19 cellular contexts compared by ENCODE assay signal in the genomic region with DNA sequence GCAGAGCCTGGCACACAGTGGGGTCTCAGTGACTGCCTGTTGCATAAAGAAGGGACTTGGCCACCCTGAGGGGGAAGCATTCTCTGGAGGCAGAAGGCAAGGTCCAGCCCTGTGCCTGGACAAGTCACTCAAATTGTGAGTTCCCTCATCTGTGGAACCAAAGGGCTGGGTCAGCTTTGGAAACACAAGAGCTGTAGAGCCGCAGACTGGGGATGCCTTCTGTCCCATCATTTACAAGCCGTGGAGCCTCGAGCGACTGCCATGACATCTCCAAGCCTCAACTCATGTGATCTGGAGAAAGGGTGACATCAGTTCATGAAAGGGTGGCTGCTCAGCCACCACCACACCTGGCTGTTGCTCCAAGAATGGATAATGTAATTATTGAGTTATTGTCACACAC. TPM values are rescaled to one million over a fixed set of nuclear protein-coding genes. Genes with fewer than 3 reads are reported as not detected.
A peak's percentile ranks its signal among the peaks of the same experiment; 100 is the strongest.
DNase-seq lines count a peak whose midpoint lies in the region; ATAC-seq and TF ChIP-seq lines count a peak whose summit lies in the region.
"Had no signal": no experiment of that assay in that cellular context is flagged by ENCODE, and none has a peak within 500 bp of the region (broad histone marks: within the 10 kb centered on the region; RNA-seq: fewer than 3 reads in every experiment).

No MANE protein-coding gene starts in this region.

- peak; percentile 46 for DNase-seq in activated CD4-positive, alpha-beta T cell treated with anti-CD3 and anti-CD28 coated beads, Interleukin-2, amount 10 ng/mL, durations not matched to agents 24 days and 14 days
- DNase-seq in activated CD4-positive, alpha-beta T cell treated with anti-CD3 and anti-CD28 coated beads for 1 hour, result no peak
- DNase-seq in PC-3 (peak; percentile 1), glomerular visceral epithelial cell (ENCODE audit: extremely low spot score) (peak; percentile 0), mesenchymal stem cell (no peak), esophagus muscularis mucosa (ENCODE audit: extremely low spot score) (no peak)
- DNase-seq: 8988T; CD8-positive, alpha-beta T cell; DMS79; KG1; NCI-H1417; NCI-H1930; NCI-H226; NCI-H524 had no signal

- H4K91ac ChIP-seq in mesenchymal stem cell (ENCODE audit: low read length), result no peak overlapping the region

- no peak for TF ChIP-seq CTCF in PC-3 (conservative IDR thresholded peaks at IDR 0.05; ENCODE audit: low read depth, low read length)
- no peak for TF ChIP-seq CTCF in neutrophil (IDR thresholded peaks at IDR 0.05)
- no peak for TF ChIP-seq CTCF in esophagus muscularis mucosa (IDR thresholded peaks at IDR 0.05)

- WGBS in mesenchymal stem cell, result 91% methylated on average over 4 of the region's 4 CpGs
- WGBS in esophagus muscularis mucosa, result 84% methylated on average over 3 of the region's 4 CpGs

- H2BK120ac ChIP-seq in mesenchymal stem cell (ENCODE audit: low read depth, low read length), result no peak overlapping the region

- no peaks in the 10 kb centered on the region for H3K79me2 ChIP-seq in PC-3 (ENCODE audit: low read length)

- no peaks in the 10 kb centered on the region for H3K9me3 ChIP-seq in PC-3 (ENCODE audit: low read length)
- no peaks in the 10 kb centered on the region for H3K9me3 ChIP-seq in neutrophil
- H3K9me3 ChIP-seq in mesenchymal stem cell (ENCODE audit: control insufficient read depth, low read length), result no peaks in the 10 kb centered on the region
- H3K9me3 ChIP-seq in esophagus muscularis mucosa, result no peaks in the 10 kb centered on the region
- H3K9me3 ChIP-seq: BLaER1, SJCRH30 had no signal

- ATAC-seq in PC-3 (no peak), HG03457 (IDR thresholded peaks at IDR 0.05; ENCODE audit: unreplicated experiment) (no peak)
- ATAC-seq: CD8-positive, alpha-beta T cell had no signal

- H3K9me3 Mint-ChIP-seq in activated CD4-positive, alpha-beta T cell treated with anti-CD3 and anti-CD28 coated beads, Interleukin-2, amount 10 ng/mL, durations not matched to agents 24 days and 14 days, result no peaks in the 10 kb centered on the region
- H3K9me3 Mint-ChIP-seq: CD8-positive, alpha-beta T cell had no signal

- H3K4me1 ChIP-seq in PC-3 (ENCODE audit: insufficient read depth, low read length) (peaks cover 9% of the 10 kb centered on the region; the same call in 1 of the 2 replicates), neutrophil (ENCODE audit: control insufficient read depth in 1 of 2, insufficient read depth in 1 of 2, low read depth in 1 of 2, low read length in 1 of 2) (peaks cover 31 to 40% of the 10 kb centered on the region in 2 experiments), mesenchymal stem cell (ENCODE audit: control insufficient read depth, insufficient read depth, low read depth, low read length) (no peaks in the 10 kb centered on the region), esophagus muscularis mucosa (no peaks in the 10 kb centered on the region)
- H3K4me1 ChIP-seq: BLaER1, SJCRH30 had no signal

- H3K27me3 ChIP-seq in PC-3 (ENCODE audit: low read length), result no peaks in the 10 kb centered on the region
- no peaks in the 10 kb centered on the region for H3K27me3 ChIP-seq in neutrophil
- peaks cover 0 to 3% of the 10 kb centered on the region in 2 experiments for H3K27me3 ChIP-seq in mesenchymal stem cell (ENCODE audit: control insufficient read depth in 1 of 2, insufficient read depth in 1 of 2, low read length in 2 of 2)
- no peaks in the 10 kb centered on the region for H3K27me3 ChIP-seq in esophagus muscularis mucosa
- H3K27me3 ChIP-seq: BLaER1, SJCRH30 had no signal

- peaks cover 13% of the 10 kb centered on the region for H3K4me1 Mint-ChIP-seq in activated CD4-positive, alpha-beta T cell treated with anti-CD3 and anti-CD28 coated beads, Interleukin-2, amount 10 ng/mL, durations not matched to agents 24 days and 14 days

- no peak overlapping the region for H2BK5ac ChIP-seq in mesenchymal stem cell (ENCODE audit: low read depth, low read length, poor library complexity, severe bottlenecking)

- H3K18ac ChIP-seq in mesenchymal stem cell (ENCODE audit: low read depth in 1 of 2, low read length in 2 of 2), result no peak overlapping the region

- H3K36me3 ChIP-seq in PC-3 (ENCODE audit: low read depth, low read length) (no peaks in the 10 kb centered on the region), neutrophil (peaks cover 37% of the 10 kb centered on the region), mesenchymal stem cell (ENCODE audit: control insufficient read depth in 1 of 2, insufficient read depth in 2 of 2, low read depth in 1 of 2, low read length in 2 of 2) (no peaks in the 10 kb centered on the region), esophagus muscularis mucosa (no peaks in the 10 kb centered on the region)
- H3K36me3 ChIP-seq: BLaER1, SJCRH30 had no signal

- H3K4me3 Mint-ChIP-seq in activated CD4-positive, alpha-beta T cell treated with anti-CD3 and anti-CD28 coated beads, Interleukin-2, amount 10 ng/mL, durations not matched to agents 24 days and 14 days, result no peak overlapping the region
- H3K4me3 Mint-ChIP-seq: CD8-positive, alpha-beta T cell had no signal

- H3K23ac ChIP-seq in mesenchymal stem cell (ENCODE audit: low read length in 2 of 2), result no peak overlapping the region

- H3K27ac Mint-ChIP-seq in activated CD4-positive, alpha-beta T cell treated with anti-CD3 and anti-CD28 coated beads, Interleukin-2, amount 10 ng/mL, durations not matched to agents 24 days and 14 days, result no peak overlapping the region
- H3K27ac Mint-ChIP-seq: CD8-positive, alpha-beta T cell had no signal

- CTCF ChIA-PET in PC-3 (lab: Charles Lee), result no interaction called here

- no peak overlapping the region for H2AK5ac ChIP-seq in mesenchymal stem cell (ENCODE audit: low read length, severe bottlenecking)

- no peaks in the 10 kb centered on the region for H3F3A ChIP-seq in PC-3 (ENCODE audit: low read length, unreplicated experiment)

- H2AFZ ChIP-seq in PC-3 (ENCODE audit: low read length) (no peak overlapping the region), mesenchymal stem cell (ENCODE audit: low read depth, low read length) (no peak overlapping the region)

- no peak overlapping the region for H2BK12ac ChIP-seq in mesenchymal stem cell (ENCODE audit: low read length in 2 of 2)

- no peak for TF ChIP-seq EP300 in esophagus muscularis mucosa (IDR thresholded peaks at IDR 0.05)

- H3K9me2 ChIP-seq in PC-3 (replicated peaks; ENCODE audit: low read length), result no peaks in the 10 kb centered on the region

- H3K79me1 ChIP-seq in mesenchymal stem cell (replicated peaks; ENCODE audit: low read length, poor library complexity, severe bottlenecking), result no peaks in the 10 kb centered on the region

- no peak overlapping the region for H3K4me3 ChIP-seq in PC-3 (ENCODE audit: low read length)
- H3K4me3 ChIP-seq in neutrophil (ENCODE audit: low read depth in 1 of 2, low read length in 1 of 2), result no peak overlapping the region
- H3K4me3 ChIP-seq in mesenchymal stem cell (ENCODE audit: insufficient read depth in 1 of 2, low read depth in 1 of 2, low read length in 2 of 2), result no peak overlapping the region
- H3K4me3 ChIP-seq in esophagus muscularis mucosa, result no peak overlapping the region
- H3K4me3 ChIP-seq: BLaER1, SJCRH30 had no signal

- BruUV-seq in PC-3 (replicated peaks; lab: Mats Ljungman, UMichigan), result no TSS peak

- no peak overlapping the region for H3K4ac ChIP-seq in mesenchymal stem cell (ENCODE audit: low read depth in 1 of 2, low read length in 2 of 2)

- H3K9ac ChIP-seq in PC-3 (ENCODE audit: low read length) (no peak overlapping the region), mesenchymal stem cell (ENCODE audit: low read length) (no peak overlapping the region)
- H3K9ac ChIP-seq: BLaER1 had no signal

- peaks cover 7% of the 10 kb centered on the region for H3K36me3 Mint-ChIP-seq in activated CD4-positive, alpha-beta T cell treated with anti-CD3 and anti-CD28 coated beads, Interleukin-2, amount 10 ng/mL, durations not matched to agents 24 days and 14 days (ENCODE audit: low read depth)
- H3K36me3 Mint-ChIP-seq: CD8-positive, alpha-beta T cell had no signal

- TF ChIP-seq POLR2A in esophagus muscularis mucosa (IDR thresholded peaks at IDR 0.05; ENCODE audit: low read depth), result no peak

- H3K14ac ChIP-seq in mesenchymal stem cell (ENCODE audit: low read length in 2 of 2), result no peak overlapping the region

- no peaks in the 10 kb centered on the region for H4K20me1 ChIP-seq in PC-3 (ENCODE audit: low read length)
- H4K20me1 ChIP-seq: BLaER1 had no signal

- intact Hi-C loops in activated CD4-positive, alpha-beta T cell treated with anti-CD3 and anti-CD28 coated beads, Interleukin-2, amount 10 ng/mL, durations not matched to agents 24 days and 14 days (cut with micrococcal nuclease), result no loop called here
- intact Hi-C loops in PC-3 (cut with micrococcal nuclease), result no loop called here
- intact Hi-C loops in esophagus muscularis mucosa (cut with DNase I), result loop anchor here (2.0 kb wide), 1 partner anchor 39 kb away; no protein-coding TSS in a partner anchor

- no peak overlapping the region for H2BK15ac ChIP-seq in mesenchymal stem cell (ENCODE audit: low read depth, poor library complexity, severe bottlenecking)

- no peak overlapping the region for H4K8ac ChIP-seq in mesenchymal stem cell (ENCODE audit: low read length)

- H3K27me3 Mint-ChIP-seq in activated CD4-positive, alpha-beta T cell treated with anti-CD3 and anti-CD28 coated beads, Interleukin-2, amount 10 ng/mL, durations not matched to agents 24 days and 14 days, result no peaks in the 10 kb centered on the region

- POLR2A ChIA-PET in PC-3 (lab: Charles Lee; ENCODE audit: unreplicated experiment), result no interaction called here

- H3K4me2 ChIP-seq in PC-3 (ENCODE audit: low read length), result no peak overlapping the region
- H3K4me2 ChIP-seq in mesenchymal stem cell (ENCODE audit: low read length, poor library complexity, severe bottlenecking), result no peak overlapping the region
- H3K4me2 ChIP-seq: BLaER1 had no signal

- no peak overlapping the region for H3K27ac ChIP-seq in PC-3 (ENCODE audit: low read length)
- peak overlapping the region; percentile 81 for H3K27ac ChIP-seq in neutrophil
- no peak overlapping the region for H3K27ac ChIP-seq in mesenchymal stem cell (ENCODE audit: low read length, poor library complexity, severe bottlenecking)
- H3K27ac ChIP-seq in esophagus muscularis mucosa (replicated peaks in 1 of 4), result no peak overlapping the region
- H3K27ac ChIP-seq: BLaER1, SJCRH30 had no signal

RNA-seq across cellular contexts. Expression of gene SIRPD, which starts 20.4 kb away (rescaled TPM):
- total RNA-seq in activated CD4-positive, alpha-beta T cell treated with anti-CD3 and anti-CD28 coated beads, Interleukin-2, amount 10 ng/mL, durations not matched to agents 24 days and 14 days, result not detected in 2 replicates
- total RNA-seq in PC-3 (2014; rRNA removed), result 0.18 and 0.23 TPM in 2 replicates
- polyA plus RNA-seq in mesenchymal stem cell (2013, experiment 1 of 2), result not detected
- polyA plus RNA-seq in mesenchymal stem cell (2013, experiment 2 of 2), result not detected
- total RNA-seq in esophagus muscularis mucosa, result not detected
- total RNA-seq: CD8-positive, alpha-beta T cell; HT-29; SJCRH30 had no signal

RNA-seq across cellular contexts. Expression of gene SIRPB1, which starts 41.9 kb away (rescaled TPM):
- total RNA-seq in activated CD4-positive, alpha-beta T cell treated with anti-CD3 and anti-CD28 coated beads, Interleukin-2, amount 10 ng/mL, durations not matched to agents 24 days and 14 days, result 0.82 and 2.8 TPM in 2 replicates
- total RNA-seq in PC-3 (2014; rRNA removed) (1.7 and 11.6 TPM in 2 replicates), esophagus muscularis mucosa (1 to 10 TPM in 3 of 4 donors, under 1 TPM in 1; under 0.01 to 4.0 (median 3.1) TPM)
- 0.61 TPM for polyA plus RNA-seq in mesenchymal stem cell (2013, experiment 1 of 2)
- 0.56 TPM for polyA plus RNA-seq in mesenchymal stem cell (2013, experiment 2 of 2)
- total RNA-seq: HT-29, SJCRH30 had no signal

Comparison
In these comparisons a context has a peak if more than half of its experiments do, and no peak if none do; other contexts are left out.
1. DNase-seq: peak in activated CD4-positive, alpha-beta T cell treated with anti-CD3 and anti-CD28 coated beads, Interleukin-2, amount 10 ng/mL, durations not matched to agents 24 days and 14 days (single experiment), PC-3 (single experiment) and glomerular visceral epithelial cell (single experiment); none in activated CD4-positive, alpha-beta T cell treated with anti-CD3 and anti-CD28 coated beads for 1 hour (single experiment), mesenchymal stem cell (single experiment) and esophagus muscularis mucosa (single experiment).